Comparison of ENCODE assay signal across 2 cellular contexts in genomic region chrX:2928583-2929434, GRCh38.
TF ChIP-seq lines count a peak whose summit lies in the region.

A gene with protein sequence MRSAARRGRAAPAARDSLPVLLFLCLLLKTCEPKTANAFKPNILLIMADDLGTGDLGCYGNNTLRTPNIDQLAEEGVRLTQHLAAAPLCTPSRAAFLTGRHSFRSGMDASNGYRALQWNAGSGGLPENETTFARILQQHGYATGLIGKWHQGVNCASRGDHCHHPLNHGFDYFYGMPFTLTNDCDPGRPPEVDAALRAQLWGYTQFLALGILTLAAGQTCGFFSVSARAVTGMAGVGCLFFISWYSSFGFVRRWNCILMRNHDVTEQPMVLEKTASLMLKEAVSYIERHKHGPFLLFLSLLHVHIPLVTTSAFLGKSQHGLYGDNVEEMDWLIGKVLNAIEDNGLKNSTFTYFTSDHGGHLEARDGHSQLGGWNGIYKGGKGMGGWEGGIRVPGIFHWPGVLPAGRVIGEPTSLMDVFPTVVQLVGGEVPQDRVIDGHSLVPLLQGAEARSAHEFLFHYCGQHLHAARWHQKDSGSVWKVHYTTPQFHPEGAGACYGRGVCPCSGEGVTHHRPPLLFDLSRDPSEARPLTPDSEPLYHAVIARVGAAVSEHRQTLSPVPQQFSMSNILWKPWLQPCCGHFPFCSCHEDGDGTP (minus strand): TSS chrX:2929339. CDS start chrX:2929275, 64 bp downstream.

TF ChIP-seq in Ishikawa, 13 proteins besides CTCF, POLR2A, EP300 and RAD21 (continued from another document):
- TF ChIP-seq TCF12 (IDR thresholded peaks at IDR 0.05; ENCODE audit: low read depth) (no peak), TAF1 (IDR thresholded peaks at IDR 0.05; ENCODE audit: low read depth) (peak; percentile 51; the same call in 1 of the 2 replicates), MAX (IDR thresholded peaks at IDR 0.05) (no peak), YY1 (IDR thresholded peaks at IDR 0.05; ENCODE audit: low read depth) (no peak), FOXM1 (IDR thresholded peaks at IDR 0.05; ENCODE audit: borderline replicate concordance, low read depth) (no peak), REST (IDR thresholded peaks at IDR 0.05; ENCODE audit: low read depth) (no peak), TEAD4 (IDR thresholded peaks at IDR 0.05) (no peak; the same call in 1 of the 2 replicates), NFIC (IDR thresholded peaks at IDR 0.05) (no peak; the same call in 1 of the 2 replicates)

TF ChIP-seq in HepG2, 621 proteins besides CTCF, POLR2A, EP300 and RAD21 (continued from another document and continues in another):
- TF ChIP-seq, protein P1, sequence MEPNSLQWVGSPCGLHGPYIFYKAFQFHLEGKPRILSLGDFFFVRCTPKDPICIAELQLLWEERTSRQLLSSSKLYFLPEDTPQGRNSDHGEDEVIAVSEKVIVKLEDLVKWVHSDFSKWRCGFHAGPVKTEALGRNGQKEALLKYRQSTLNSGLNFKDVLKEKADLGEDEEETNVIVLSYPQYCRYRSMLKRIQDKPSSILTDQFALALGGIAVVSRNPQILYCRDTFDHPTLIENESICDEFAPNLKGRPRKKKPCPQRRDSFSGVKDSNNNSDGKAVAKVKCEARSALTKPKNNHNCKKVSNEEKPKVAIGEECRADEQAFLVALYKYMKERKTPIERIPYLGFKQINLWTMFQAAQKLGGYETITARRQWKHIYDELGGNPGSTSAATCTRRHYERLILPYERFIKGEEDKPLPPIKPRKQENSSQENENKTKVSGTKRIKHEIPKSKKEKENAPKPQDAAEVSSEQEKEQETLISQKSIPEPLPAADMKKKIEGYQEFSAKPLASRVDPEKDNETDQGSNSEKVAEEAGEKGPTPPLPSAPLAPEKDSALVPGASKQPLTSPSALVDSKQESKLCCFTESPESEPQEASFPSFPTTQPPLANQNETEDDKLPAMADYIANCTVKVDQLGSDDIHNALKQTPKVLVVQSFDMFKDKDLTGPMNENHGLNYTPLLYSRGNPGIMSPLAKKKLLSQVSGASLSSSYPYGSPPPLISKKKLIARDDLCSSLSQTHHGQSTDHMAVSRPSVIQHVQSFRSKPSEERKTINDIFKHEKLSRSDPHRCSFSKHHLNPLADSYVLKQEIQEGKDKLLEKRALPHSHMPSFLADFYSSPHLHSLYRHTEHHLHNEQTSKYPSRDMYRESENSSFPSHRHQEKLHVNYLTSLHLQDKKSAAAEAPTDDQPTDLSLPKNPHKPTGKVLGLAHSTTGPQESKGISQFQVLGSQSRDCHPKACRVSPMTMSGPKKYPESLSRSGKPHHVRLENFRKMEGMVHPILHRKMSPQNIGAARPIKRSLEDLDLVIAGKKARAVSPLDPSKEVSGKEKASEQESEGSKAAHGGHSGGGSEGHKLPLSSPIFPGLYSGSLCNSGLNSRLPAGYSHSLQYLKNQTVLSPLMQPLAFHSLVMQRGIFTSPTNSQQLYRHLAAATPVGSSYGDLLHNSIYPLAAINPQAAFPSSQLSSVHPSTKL (CRISPR knock-in tag; IDR thresholded peaks at IDR 0.05): 0 out of 2 replicates have a peak, but pooled peaks have one; percentile 7
- no peak for TF ChIP-seq MBD4 (IDR thresholded peaks at IDR 0.05; ENCODE audit: borderline replicate concordance, low read length)
- no peak for TF ChIP-seq ZNF292 (CRISPR knock-in tag; IDR thresholded peaks at IDR 0.05; ENCODE audit: borderline replicate concordance, low read depth)
- TF ChIP-seq, protein P2, sequence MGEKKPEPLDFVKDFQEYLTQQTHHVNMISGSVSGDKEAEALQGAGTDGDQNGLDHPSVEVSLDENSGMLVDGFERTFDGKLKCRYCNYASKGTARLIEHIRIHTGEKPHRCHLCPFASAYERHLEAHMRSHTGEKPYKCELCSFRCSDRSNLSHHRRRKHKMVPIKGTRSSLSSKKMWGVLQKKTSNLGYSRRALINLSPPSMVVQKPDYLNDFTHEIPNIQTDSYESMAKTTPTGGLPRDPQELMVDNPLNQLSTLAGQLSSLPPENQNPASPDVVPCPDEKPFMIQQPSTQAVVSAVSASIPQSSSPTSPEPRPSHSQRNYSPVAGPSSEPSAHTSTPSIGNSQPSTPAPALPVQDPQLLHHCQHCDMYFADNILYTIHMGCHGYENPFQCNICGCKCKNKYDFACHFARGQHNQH (CRISPR knock-in tag; IDR thresholded peaks at IDR 0.05): 0 out of 2 replicates have a peak, but pooled peaks have one; percentile 45
- peak; percentile 72 for TF ChIP-seq TAF1 (CRISPR knock-in tag; IDR thresholded peaks at IDR 0.05)
- TF ChIP-seq ZNF614 (CRISPR knock-in tag; IDR thresholded peaks at IDR 0.05; ENCODE audit: borderline replicate concordance): 0 out of 2 replicates have a peak, but pooled peaks have one; percentile 9
- no peak for TF ChIP-seq TMF1 (CRISPR knock-in tag; IDR thresholded peaks at IDR 0.05; ENCODE audit: low read depth)
- peak; percentile 96 for TF ChIP-seq AGO2 (optimal IDR thresholded peaks at IDR 0.05; ENCODE audit: low read depth, low read length)
- 0 out of 2 replicates have a peak, but pooled peaks have one; percentile 38 for TF ChIP-seq KAT7 (CRISPR knock-in tag; IDR thresholded peaks at IDR 0.05; ENCODE audit: borderline replicate concordance)
- TF ChIP-seq PITX1 (CRISPR knock-in tag; IDR thresholded peaks at IDR 0.05): 0 out of 2 replicates have a peak, but pooled peaks have one; percentile 14
- TF ChIP-seq SP2 (CRISPR knock-in tag; IDR thresholded peaks at IDR 0.05): no peak
- TF ChIP-seq ZBTB46 (CRISPR knock-in tag; IDR thresholded peaks at IDR 0.05; ENCODE audit: borderline replicate concordance): no peak
- TF ChIP-seq ZSCAN5A (CRISPR knock-in tag; IDR thresholded peaks at IDR 0.05; ENCODE audit: borderline replicate concordance): peak; percentile 38; the same call in 1 of the 2 replicates
- no peak for TF ChIP-seq JDP2 (CRISPR knock-in tag; IDR thresholded peaks at IDR 0.05; ENCODE audit: borderline replicate concordance)
- 0 out of 2 replicates have a peak, but pooled peaks have one; percentile 25 for TF ChIP-seq HOXA3 (CRISPR knock-in tag; IDR thresholded peaks at IDR 0.05)
- peak; percentile 26; the same call in 1 of the 2 replicates for TF ChIP-seq ETV5 (CRISPR knock-in tag; IDR thresholded peaks at IDR 0.05; ENCODE audit: borderline replicate concordance)
- peak; percentile 66 for TF ChIP-seq ZFX (CRISPR knock-in tag; IDR thresholded peaks at IDR 0.05; ENCODE audit: low read depth)
- peak; percentile 66 for TF ChIP-seq ZFY (CRISPR knock-in tag; IDR thresholded peaks at IDR 0.05)
- TF ChIP-seq ZC3H4 (CRISPR knock-in tag; IDR thresholded peaks at IDR 0.05; ENCODE audit: borderline replicate concordance): peak; percentile 73; the same call in 1 of the 2 replicates
- TF ChIP-seq, protein P3, sequence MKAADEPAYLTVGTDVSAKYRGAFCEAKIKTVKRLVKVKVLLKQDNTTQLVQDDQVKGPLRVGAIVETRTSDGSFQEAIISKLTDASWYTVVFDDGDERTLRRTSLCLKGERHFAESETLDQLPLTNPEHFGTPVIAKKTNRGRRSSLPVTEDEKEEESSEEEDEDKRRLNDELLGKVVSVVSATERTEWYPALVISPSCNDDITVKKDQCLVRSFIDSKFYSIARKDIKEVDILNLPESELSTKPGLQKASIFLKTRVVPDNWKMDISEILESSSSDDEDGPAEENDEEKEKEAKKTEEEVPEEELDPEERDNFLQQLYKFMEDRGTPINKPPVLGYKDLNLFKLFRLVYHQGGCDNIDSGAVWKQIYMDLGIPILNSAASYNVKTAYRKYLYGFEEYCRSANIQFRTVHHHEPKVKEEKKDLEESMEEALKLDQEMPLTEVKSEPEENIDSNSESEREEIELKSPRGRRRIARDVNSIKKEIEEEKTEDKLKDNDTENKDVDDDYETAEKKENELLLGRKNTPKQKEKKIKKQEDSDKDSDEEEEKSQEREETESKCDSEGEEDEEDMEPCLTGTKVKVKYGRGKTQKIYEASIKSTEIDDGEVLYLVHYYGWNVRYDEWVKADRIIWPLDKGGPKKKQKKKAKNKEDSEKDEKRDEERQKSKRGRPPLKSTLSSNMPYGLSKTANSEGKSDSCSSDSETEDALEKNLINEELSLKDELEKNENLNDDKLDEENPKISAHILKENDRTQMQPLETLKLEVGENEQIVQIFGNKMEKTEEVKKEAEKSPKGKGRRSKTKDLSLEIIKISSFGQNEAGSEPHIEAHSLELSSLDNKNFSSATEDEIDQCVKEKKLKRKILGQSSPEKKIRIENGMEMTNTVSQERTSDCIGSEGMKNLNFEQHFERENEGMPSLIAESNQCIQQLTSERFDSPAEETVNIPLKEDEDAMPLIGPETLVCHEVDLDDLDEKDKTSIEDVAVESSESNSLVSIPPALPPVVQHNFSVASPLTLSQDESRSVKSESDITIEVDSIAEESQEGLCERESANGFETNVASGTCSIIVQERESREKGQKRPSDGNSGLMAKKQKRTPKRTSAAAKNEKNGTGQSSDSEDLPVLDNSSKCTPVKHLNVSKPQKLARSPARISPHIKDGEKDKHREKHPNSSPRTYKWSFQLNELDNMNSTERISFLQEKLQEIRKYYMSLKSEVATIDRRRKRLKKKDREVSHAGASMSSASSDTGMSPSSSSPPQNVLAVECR (CRISPR knock-in tag; IDR thresholded peaks at IDR 0.05; ENCODE audit: borderline replicate concordance): peak; percentile 60; the same call in 1 of the 2 replicates
- peak; percentile 70 for TF ChIP-seq PHF8 (CRISPR knock-in tag; IDR thresholded peaks at IDR 0.05)
- no peak for TF ChIP-seq DNMT1 (CRISPR knock-in tag; IDR thresholded peaks at IDR 0.05)
- peak; percentile 66; the same call in 1 of the 2 replicates for TF ChIP-seq ZNF788 (CRISPR knock-in tag; IDR thresholded peaks at IDR 0.05; ENCODE audit: borderline replicate concordance)
- TF ChIP-seq SRSF9 (IDR thresholded peaks at IDR 0.05; ENCODE audit: borderline replicate concordance, insufficient read depth, low read depth, low read length, poor library complexity, severe bottlenecking): no peak
- TF ChIP-seq ZNF275 (CRISPR knock-in tag; IDR thresholded peaks at IDR 0.05; ENCODE audit: borderline replicate concordance): no peak
- TF ChIP-seq CENPT (CRISPR knock-in tag; IDR thresholded peaks at IDR 0.05; ENCODE audit: low read depth): no peak
- TF ChIP-seq EED (CRISPR knock-in tag; IDR thresholded peaks at IDR 0.05): 0 out of 2 replicates have a peak, but pooled peaks have one; percentile 53
- TF ChIP-seq ZNF143 (CRISPR knock-in tag; IDR thresholded peaks at IDR 0.05): no peak
- peak; percentile 21; the same call in 1 of the 2 replicates for TF ChIP-seq KMT2A (CRISPR knock-in tag; IDR thresholded peaks at IDR 0.05)
- TF ChIP-seq PLSCR1 (CRISPR knock-in tag; IDR thresholded peaks at IDR 0.05; ENCODE audit: borderline replicate concordance): no peak
- TF ChIP-seq DMAP1 (CRISPR knock-in tag; IDR thresholded peaks at IDR 0.05): peak; percentile 55; the same call in 1 of the 2 replicates
- 0 out of 2 replicates have a peak, but pooled peaks have one; percentile 30 for TF ChIP-seq KLF15 (CRISPR knock-in tag; IDR thresholded peaks at IDR 0.05; ENCODE audit: borderline replicate concordance)
- TF ChIP-seq SP5 (CRISPR knock-in tag; IDR thresholded peaks at IDR 0.05; ENCODE audit: borderline replicate concordance, low read depth): peak; percentile 64; the same call in 1 of the 2 replicates
- peak; percentile 7 for TF ChIP-seq YY1 (IDR thresholded peaks at IDR 0.05; ENCODE audit: insufficient read depth, insufficient replicate concordance, low read depth, low read length)
- TF ChIP-seq MXI1 (IDR thresholded peaks at IDR 0.05; ENCODE audit: borderline replicate concordance, low read depth, low read length): peak; percentile 7; the same call in 1 of the 3 replicates
- TF ChIP-seq GABPA (IDR thresholded peaks at IDR 0.05; ENCODE audit: low read depth, low read length): peak; percentile 26; the same call in 1 of the 2 replicates
- no peak for TF ChIP-seq GABPA (CRISPR knock-in tag; IDR thresholded peaks at IDR 0.05; ENCODE audit: low read depth)
- peak; percentile 86 for TF ChIP-seq ZNF263 (CRISPR knock-in tag; IDR thresholded peaks at IDR 0.05)
- 0 out of 2 replicates have a peak, but pooled peaks have one; percentile 11 for TF ChIP-seq NCOA2 (CRISPR knock-in tag; IDR thresholded peaks at IDR 0.05)
- TF ChIP-seq ELF3 (CRISPR knock-in tag; IDR thresholded peaks at IDR 0.05): peak; percentile 26; the same call in 1 of the 2 replicates
- peak; percentile 57; the same call in 1 of the 2 replicates for TF ChIP-seq HDAC1 (CRISPR knock-in tag; IDR thresholded peaks at IDR 0.05)
- peak; percentile 35; the same call in 1 of the 2 replicates for TF ChIP-seq MXD1 (CRISPR knock-in tag; IDR thresholded peaks at IDR 0.05)
- TF ChIP-seq FOXA3 (CRISPR knock-in tag; IDR thresholded peaks at IDR 0.05): no peak
